ENCODE assay signal across 19 cellular contexts in genomic region chr2:167480232-167480985, GRCh38.
DNase-seq lines count a peak whose midpoint lies in the region; ATAC-seq and TF ChIP-seq lines count a peak whose summit lies in the region.
"Had no signal": no experiment of that assay in that cellular context is flagged by ENCODE, and none has a peak within 500 bp of the region (broad histone marks: within the 10 kb centered on the region; RNA-seq: fewer than 3 reads in every experiment).

No MANE protein-coding gene starts in this region.

- H3K9ac ChIP-seq in mammary epithelial cell (ENCODE audit: insufficient read depth, low read length) (no peak overlapping the region), iPS-20b (ENCODE audit: low read depth, low read length) (peak overlapping the region; percentile 47)

- no peaks in the 10 kb centered on the region for H3K9me3 Mint-ChIP-seq in MCF 10A (ENCODE audit: unreplicated experiment)
- H3K9me3 Mint-ChIP-seq: activated naive CD4-positive, alpha-beta T cell treated with anti-CD3 and anti-CD28 coated beads, Interleukin-2, amount 10 ng/mL, durations not matched to agents 7 days and 5 days; neural crest cell had no signal

- peak overlapping the region; percentile 43 for H3K4me3 Mint-ChIP-seq in MCF 10A (ENCODE audit: unreplicated experiment)
- H3K4me3 Mint-ChIP-seq: activated naive CD4-positive, alpha-beta T cell treated with anti-CD3 and anti-CD28 coated beads, Interleukin-2, amount 10 ng/mL, durations not matched to agents 7 days and 5 days; neural crest cell had no signal

- CTCF ChIA-PET in MCF 10A (lab: Yijun Ruan, JAX) (interaction anchor here (0.7 to 1.0 kb wide), 3 partner anchors 134 to 639 kb away, joined by 3 read pairs; no protein-coding TSS in a partner anchor), mammary epithelial cell (lab: Charles Lee; ENCODE audit: low non-redundant PET) (no interaction called here)

- H3K27ac ChIP-seq in mammary epithelial cell (ENCODE audit: insufficient read depth, low read depth, low read length) = no peak overlapping the region
- no peak overlapping the region for H3K27ac ChIP-seq in iPS-20b (ENCODE audit: low read length)
- no peak overlapping the region for H3K27ac ChIP-seq in thoracic aorta
- H3K27ac ChIP-seq in caudate nucleus (ENCODE audit: low read depth, low read length) = no peak overlapping the region
- H3K27ac ChIP-seq: breast epithelium, sigmoid colon, SK-N-MC, WERI-Rb-1 had no signal

- H4K20me1 ChIP-seq in mammary epithelial cell (ENCODE audit: insufficient read depth, low read length) = no peaks in the 10 kb centered on the region

- no peaks in the 10 kb centered on the region for H3K9me3 ChIP-seq in mammary epithelial cell (replicated peaks; ENCODE audit: insufficient read depth, low read length)
- H3K9me3 ChIP-seq in iPS-20b (ENCODE audit: insufficient read depth, low read depth, low read length) = no peaks in the 10 kb centered on the region
- H3K9me3 ChIP-seq in thoracic aorta = no peaks in the 10 kb centered on the region
- H3K9me3 ChIP-seq: breast epithelium, sigmoid colon had no signal

- peak; percentile 17 for ATAC-seq in thoracic aorta (ENCODE audit: insufficient number of reproducible peaks, low FRiP score, low read depth)

- H3K27ac Mint-ChIP-seq in MCF 10A (ENCODE audit: low read depth, unreplicated experiment) = peak overlapping the region; percentile 49
- H3K27ac Mint-ChIP-seq: activated naive CD4-positive, alpha-beta T cell treated with anti-CD3 and anti-CD28 coated beads, Interleukin-2, amount 10 ng/mL, durations not matched to agents 7 days and 5 days had no signal

- WGBS in mammary epithelial cell (ENCODE audit: low coverage, missing lambda C conversion rate) = 80% methylated on average over 6 of the region's 6 CpGs

- H3K4me2 ChIP-seq in mammary epithelial cell (ENCODE audit: insufficient read depth, low read depth, low read length) = no peak overlapping the region

- no peaks in the 10 kb centered on the region for H3K79me2 ChIP-seq in mammary epithelial cell (ENCODE audit: insufficient read depth, low read length)

- TF ChIP-seq CTCF in MCF 10A (IDR thresholded peaks at IDR 0.05; ENCODE audit: unreplicated experiment) (no peak), mammary epithelial cell (conservative IDR thresholded peaks at IDR 0.05 in 1 of 2, IDR thresholded peaks at IDR 0.05 in 1 of 2; ENCODE audit: extremely low read depth in 1 of 2, insufficient read depth in 1 of 2, low read depth in 1 of 2, low read length in 2 of 2) (no peak), thoracic aorta (IDR thresholded peaks at IDR 0.05) (no peak)

- H3K27me3 Mint-ChIP-seq in MCF 10A (ENCODE audit: insufficient read depth, unreplicated experiment) = no peaks in the 10 kb centered on the region
- H3K27me3 Mint-ChIP-seq: activated naive CD4-positive, alpha-beta T cell treated with anti-CD3 and anti-CD28 coated beads, Interleukin-2, amount 10 ng/mL, durations not matched to agents 7 days and 5 days had no signal

- H3K4me1 ChIP-seq in mammary epithelial cell (ENCODE audit: insufficient read depth, low read length) (no peaks in the 10 kb centered on the region), iPS-20b (ENCODE audit: insufficient read depth, low read length) (peaks cover 26% of the 10 kb centered on the region; the same call in 1 of the 2 replicates), thoracic aorta (ENCODE audit: control insufficient read depth in 1 of 2, low read depth in 2 of 2) (no peaks in the 10 kb centered on the region)
- H3K4me1 ChIP-seq: breast epithelium, sigmoid colon had no signal

- no TSS peak for BruUV-seq in MCF 10A (replicated peaks; lab: Mats Ljungman, UMichigan)
- BruUV-seq in mammary epithelial cell (replicated peaks; lab: Mats Ljungman, UMichigan) = no TSS peak

- dilution Hi-C loops in mammary epithelial cell (cut with HindIII; ENCODE audit: low sequenced_read_pairs) = no loop called here

- POLR2A ChIA-PET in MCF 10A (lab: Yijun Ruan, JAX) = no interaction called here

- H2AFZ ChIP-seq in mammary epithelial cell (ENCODE audit: low read depth, low read length) = no peak overlapping the region

- intact Hi-C loops in MCF 10A (cut with micrococcal nuclease) = no loop called here
- intact Hi-C loops in mammary epithelial cell (cut with micrococcal nuclease) = no loop called here

- peaks cover 5% of the 10 kb centered on the region for H3K4me1 Mint-ChIP-seq in MCF 10A (ENCODE audit: insufficient read depth, unreplicated experiment)
- H3K4me1 Mint-ChIP-seq: activated naive CD4-positive, alpha-beta T cell treated with anti-CD3 and anti-CD28 coated beads, Interleukin-2, amount 10 ng/mL, durations not matched to agents 7 days and 5 days had no signal

- no peak overlapping the region for H3K4me3 ChIP-seq in mammary epithelial cell (replicated peaks in 1 of 3; ENCODE audit: insufficient read depth in 1 of 3, low read depth in 2 of 3, low read length in 3 of 3)
- no peak overlapping the region for H3K4me3 ChIP-seq in iPS-20b (ENCODE audit: low read length)
- H3K4me3 ChIP-seq in thoracic aorta = no peak overlapping the region
- H3K4me3 ChIP-seq: breast epithelium, sigmoid colon, SK-N-MC had no signal

- H3K36me3 Mint-ChIP-seq in MCF 10A (ENCODE audit: insufficient read depth, unreplicated experiment) = no peaks in the 10 kb centered on the region
- H3K36me3 Mint-ChIP-seq: activated naive CD4-positive, alpha-beta T cell treated with anti-CD3 and anti-CD28 coated beads, Interleukin-2, amount 10 ng/mL, durations not matched to agents 7 days and 5 days had no signal

- H3K36me3 ChIP-seq in mammary epithelial cell (ENCODE audit: insufficient read depth, low read length) (no peaks in the 10 kb centered on the region), iPS-20b (ENCODE audit: insufficient read depth, low read depth, low read length) (no peaks in the 10 kb centered on the region), thoracic aorta (no peaks in the 10 kb centered on the region)
- H3K36me3 ChIP-seq: breast epithelium, sigmoid colon, WERI-Rb-1 had no signal

- DNase-seq in MCF 10A (ENCODE audit: unreplicated experiment) (no peak), mammary epithelial cell (no peak), HuH-7.5 (ENCODE audit: low spot score) (peak; percentile 7), thoracic aorta (ENCODE audit: low spot score) (no peak), cerebellar nuclear complex (lab: John Stamatoyannopoulos, UW) (no peak), caudate nucleus (lab: John Stamatoyannopoulos, UW) (no peak), NAMALWA (ENCODE audit: low spot score) (no peak)
- DNase-seq: activated CD8-positive, alpha-beta memory T cell treated with anti-CD3 and anti-CD28 coated beads, Interleukin-2, amount 50 U/mL, for 4 hours; activated naive CD4-positive, alpha-beta T cell treated with anti-CD3 and anti-CD28 coated beads, Interleukin-2, amount 10 ng/mL, durations not matched to agents 7 days and 5 days; effector memory CD4-positive, alpha-beta T cell; GF-D8; NCI-H1092; sigmoid colon; stimulated activated naive CD4-positive, alpha-beta T cell treated with Interleukin-2 at 50 U/mL for 16 hours; WERI-Rb-1 had no signal

- H3K27me3 ChIP-seq in mammary epithelial cell (ENCODE audit: insufficient read depth, low read length) = no peaks in the 10 kb centered on the region
- H3K27me3 ChIP-seq in iPS-20b (ENCODE audit: insufficient read depth, low read length) = no peaks in the 10 kb centered on the region
- no peaks in the 10 kb centered on the region for H3K27me3 ChIP-seq in thoracic aorta (replicated peaks; ENCODE audit: insufficient read depth)
- H3K27me3 ChIP-seq: breast epithelium, sigmoid colon had no signal

- in situ Hi-C loops in mammary epithelial cell (cut with MboI; ENCODE audit: low sequenced_read_pairs in 2 of 2) = no loop called here
